ENCODE assay signal across 18 cellular contexts in the genomic region with DNA sequence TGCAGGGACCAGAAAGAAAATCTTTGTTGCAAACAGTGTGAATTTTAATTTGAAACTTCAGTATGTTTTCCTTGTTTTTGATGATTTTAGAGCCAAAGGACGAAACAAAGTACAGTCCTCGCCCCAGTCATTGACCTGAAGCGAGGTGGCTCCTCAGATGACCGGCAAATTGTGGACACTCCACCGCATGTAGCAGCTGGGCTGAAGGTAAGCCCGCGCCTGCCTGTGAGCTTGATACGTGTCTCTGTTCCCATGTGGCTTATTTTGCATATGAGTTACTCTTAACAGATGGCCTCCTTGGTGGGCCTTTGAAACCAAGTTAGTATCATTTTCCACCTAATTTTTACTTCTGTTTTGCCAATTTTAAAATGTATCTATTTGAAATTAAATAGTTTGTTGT. TPM values are rescaled to one million over a fixed set of nuclear protein-coding genes. Genes with fewer than 3 reads are reported as not detected.
A peak's percentile ranks its signal among the peaks of the same experiment; 100 is the strongest.
DNase-seq lines count a peak whose midpoint lies in the region; ATAC-seq and TF ChIP-seq lines count a peak whose summit lies in the region.
"Had no signal": no experiment of that assay in that cellular context is flagged by ENCODE, and none has a peak within 500 bp of the region (broad histone marks: within the 10 kb centered on the region; RNA-seq: fewer than 3 reads in every experiment).

No MANE protein-coding gene starts in this region.

- H4K20me1 ChIP-seq in GM23248 (ENCODE audit: insufficient read depth) = peaks cover 9% of the 10 kb centered on the region

- H3K9ac ChIP-seq in GM23248 = no peak overlapping the region

- WGBS in GM23248 (ENCODE audit: low coverage in 1 of 2, low lambda C conversion rate in 2 of 2, missing lambda C conversion rate in 2 of 2), 2 experiments = 93 to 94% methylated on average over 8 of the region's 8 CpGs

- no peak overlapping the region for H2AFZ ChIP-seq in GM23248

- H3K4me1 ChIP-seq in mucosa of descending colon (ENCODE audit: low read depth) (no peaks in the 10 kb centered on the region), GM23248 (ENCODE audit: insufficient read depth) (no peaks in the 10 kb centered on the region)
- H3K4me1 ChIP-seq: suprapubic skin had no signal

- intact Hi-C loops in mucosa of descending colon (cut with DNase I, micrococcal nuclease) = loop anchor here in 1 of 2 donors (10.0 kb wide), 1 partner anchor 304 kb away; no protein-coding TSS in a partner anchor

- no peak overlapping the region for H3K4me3 ChIP-seq in mucosa of descending colon
- no peak overlapping the region for H3K4me3 ChIP-seq in GM23248
- H3K4me3 ChIP-seq: K562, sigmoid colon, suprapubic skin had no signal

- H3K36me3 ChIP-seq in mucosa of descending colon (ENCODE audit: low read depth) = no peaks in the 10 kb centered on the region
- peaks cover 32% of the 10 kb centered on the region for H3K36me3 ChIP-seq in GM23248 (ENCODE audit: low read depth)

- TF ChIP-seq CTCF in mucosa of descending colon (IDR thresholded peaks at IDR 0.05) = no peak

- peak; percentile 85 for ATAC-seq in GM19023 (IDR thresholded peaks at IDR 0.05; ENCODE audit: unreplicated experiment)
- peak; percentile 74 for ATAC-seq in GM21786 (IDR thresholded peaks at IDR 0.05; ENCODE audit: unreplicated experiment)
- peak; percentile 84 for ATAC-seq in HG03432 (IDR thresholded peaks at IDR 0.05; ENCODE audit: unreplicated experiment)
- ATAC-seq in mucosa of descending colon = peak; percentile 38
- ATAC-seq: K562; left colon; natural killer cell treated with Interleukin-12 subunit alpha and Interleukin-12 subunit beta and Interleukin-15 and Interleukin-18, amount 100 ng/mL, for 72 hours; T-cell had no signal

- H3K4me2 ChIP-seq in GM23248 (ENCODE audit: unreplicated experiment) = no peak overlapping the region

- H3K27ac ChIP-seq in GM23248 = no peak overlapping the region
- H3K27ac ChIP-seq: brain microvascular endothelial cell, sigmoid colon, suprapubic skin had no signal

- H3K9me3 ChIP-seq in mucosa of descending colon (no peaks in the 10 kb centered on the region), GM23248 (ENCODE audit: low read depth) (no peaks in the 10 kb centered on the region)
- H3K9me3 ChIP-seq: sigmoid colon, suprapubic skin had no signal

- H3F3A ChIP-seq in GM23248 (ENCODE audit: insufficient read depth) = peaks cover 18% of the 10 kb centered on the region

- H3K9me2 ChIP-seq in GM23248 (ENCODE audit: insufficient read depth) = no peaks in the 10 kb centered on the region

- no peaks in the 10 kb centered on the region for H3K27me3 ChIP-seq in GM23248 (replicated peaks; ENCODE audit: insufficient read depth)
- H3K27me3 ChIP-seq: brain microvascular endothelial cell, sigmoid colon, suprapubic skin had no signal

- H3K79me2 ChIP-seq in GM23248 (ENCODE audit: insufficient read depth) = peaks cover 88% of the 10 kb centered on the region

- DNase-seq in mucosa of descending colon (peak in 1 of 3 donors; percentile 20), GM23248 (no peak), NCI-H1092 (lab: John Stamatoyannopoulos, UW) (no peak)
- no peak for DNase-seq in activated naive CD4-positive, alpha-beta T cell treated with anti-CD3 and anti-CD28 coated beads, Interleukin-2, amount 50 U/mL, for 16 hours
- DNase-seq: activated CD4-positive, alpha-beta T cell treated with anti-CD3 and anti-CD28 coated beads, Interleukin-2, amount 10 ng/mL, durations not matched to agents 7 days and 5 days; activated effector memory CD4-positive, alpha-beta T cell treated with anti-CD3 and anti-CD28 coated beads, Interleukin-2, amount 50 U/mL, for 16 hours; brain microvascular endothelial cell; CD4-positive, CD25-positive, alpha-beta regulatory T cell; NCI-H2029 treated with DMSO at 0.1 percent for 48 hours; sigmoid colon; T-cell had no signal

- in situ Hi-C loops in GM23248 (cut with MboI) = loop anchor here (10.0 kb wide), 1 partner anchor 294 kb away; no protein-coding TSS in a partner anchor

RNA-seq across cellular contexts. Expression of gene RBM17, which starts 12.3 kb away (rescaled TPM):
- total RNA-seq in mucosa of descending colon = 100 to 1,000 TPM in 1 of 3 donors, 10 to 100 TPM in 2; 87.4 to 100 (median 90.8) TPM
- 24.1 and 35.7 TPM in 2 replicates for total RNA-seq in GM23248 (2014; rRNA removed; shearing (Covaris generic))
- polyA plus RNA-seq in GM23248 (2016; fragmentation: Nextera tagmentation; extraction: Ambion mirVana) = 84.2 and 99.9 TPM in 2 replicates

RNA-seq across cellular contexts. Expression of gene IL2RA, which starts 39.0 kb away (rescaled TPM):
- 1 to 10 TPM; 1.2 to 3.7 (median 2.1) TPM for total RNA-seq in mucosa of descending colon
- not detected in 2 replicates for total RNA-seq in GM23248 (2014; rRNA removed; shearing (Covaris generic))
- not detected in 2 replicates for polyA plus RNA-seq in GM23248 (2016; fragmentation: Nextera tagmentation; extraction: Ambion mirVana)
- polyA plus RNA-seq: K562 had no signal
